21 cellular contexts compared by ENCODE assay signal in the genomic region with DNA sequence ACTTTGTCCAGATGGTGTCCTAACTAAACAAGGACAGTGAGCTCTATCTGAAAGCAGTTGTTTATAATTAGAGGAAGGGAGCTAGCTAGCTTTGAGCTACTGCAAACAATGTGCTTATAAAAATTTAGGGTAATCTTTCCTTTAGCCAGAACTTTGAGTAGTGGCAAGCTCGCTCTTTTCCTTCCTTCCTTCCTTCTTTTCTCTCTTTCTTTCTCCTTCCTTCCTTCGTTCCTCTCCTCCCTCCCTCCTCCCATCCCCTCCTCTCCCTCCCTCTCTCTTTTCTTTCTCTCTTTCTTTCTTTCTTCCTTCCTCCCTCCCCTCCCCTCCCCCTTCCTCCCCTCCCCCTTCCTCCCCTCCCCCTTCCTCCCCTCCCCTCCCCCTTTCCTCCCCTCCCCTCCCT.
"Had no signal": no experiment of that assay in that cellular context is flagged by ENCODE, and none has a peak within 500 bp of the region (broad histone marks: within the 10 kb centered on the region; RNA-seq: fewer than 3 reads in every experiment).

No MANE protein-coding gene starts in this region.

- H3K27me3 ChIP-seq: heart left ventricle, pancreas, spleen, tibial artery, upper lobe of right lung, vagina had no signal

- H3K36me3 ChIP-seq: heart left ventricle, pancreas, spleen, tibial artery, upper lobe of right lung, vagina had no signal

- H3K27ac ChIP-seq: heart left ventricle, pancreas, spleen, tibial artery, upper lobe of right lung, vagina had no signal

- H3K9me3 ChIP-seq: heart left ventricle, pancreas, spleen, tibial artery, upper lobe of right lung, vagina had no signal

- DNase-seq: effector memory CD8-positive, alpha-beta T cell; erythroblast; heart left ventricle; hippocampal formation; left colon; left ventricle myocardium superior; mesendoderm; naive B cell; occipital lobe; pancreas; spleen; stimulated activated CD4-positive, alpha-beta T cell treated with anti-CD3 and anti-CD28 coated beads, Interleukin-15, amount 100 ng/mL, for 24 hours; stimulated activated CD4-positive, alpha-beta T cell treated with anti-CD3 and anti-CD28 coated beads, Interleukin-1b, Interleukin-23, amount 100 ng/mL, for 48 hours; stimulated activated CD4-positive, alpha-beta T cell treated with anti-CD3 and anti-CD28 coated beads, Interleukin-4, amount 100 ng/mL, for 24 hours; tibial artery; upper lobe of right lung had no signal

- ATAC-seq: effector memory CD8-positive, alpha-beta T cell; heart left ventricle; left colon; left ventricle myocardium superior; pancreas; sciatic nerve; stimulated activated memory B cell treated with anti-CD40 and anti-IgM and Interleukin-4, amounts not matched to agents 10 μg/mL and 1 μg/mL and 100 μg/mL, for 72 hours; upper lobe of right lung had no signal

- H3K4me3 ChIP-seq: heart left ventricle, lung, pancreas, spleen, tibial artery, upper lobe of right lung, vagina had no signal

- FAIRE-seq: frontal cortex, pancreas had no signal

- H3K4me1 ChIP-seq: heart left ventricle, pancreas, spleen, upper lobe of right lung, vagina had no signal
